18 cellular contexts compared by ENCODE assay signal in genomic region chr9:92265159-92265558, GRCh38. TPM values are rescaled to one million over a fixed set of nuclear protein-coding genes. Genes with fewer than 3 reads are reported as not detected.
A peak's percentile ranks its signal among the peaks of the same experiment; 100 is the strongest.
DNase-seq lines count a peak whose midpoint lies in the region; ATAC-seq and TF ChIP-seq lines count a peak whose summit lies in the region.
"Had no signal": no experiment of that assay in that cellular context is flagged by ENCODE, and none has a peak within 500 bp of the region (broad histone marks: within the 10 kb centered on the region; RNA-seq: fewer than 3 reads in every experiment).

No MANE protein-coding gene starts in this region.

- no peak overlapping the region for H4K8ac ChIP-seq in H9 (replicated peaks; ENCODE audit: insufficient read length, low read depth, low read length)

- H3K4me2 ChIP-seq in PC-3 (ENCODE audit: low read length) (no peak overlapping the region), H9 (ENCODE audit: insufficient read depth, insufficient read length, low read length) (no peak overlapping the region)

- no peaks in the 10 kb centered on the region for H3F3A ChIP-seq in PC-3 (ENCODE audit: low read length, unreplicated experiment)

- H3K4ac ChIP-seq in H9 (ENCODE audit: low read depth, low read length), result no peak overlapping the region

- no peak overlapping the region for H2BK120ac ChIP-seq in H9 (ENCODE audit: low read depth, low read length, poor library complexity, severe bottlenecking)

- H2BK15ac ChIP-seq in H9 (ENCODE audit: low read depth, low read length), result no peak overlapping the region

- H3K27me3 Mint-ChIP-seq in stimulated activated naive CD8-positive, alpha-beta T cell treated with anti-CD3 and anti-CD28 coated beads, Interleukin-15, amount 100 ng/mL, for 72 hours, result no peaks in the 10 kb centered on the region
- no peaks in the 10 kb centered on the region; the same call in 1 of the 2 replicates for H3K27me3 Mint-ChIP-seq in H9 (ENCODE audit: low read depth)
- H3K27me3 Mint-ChIP-seq: type B pancreatic cell had no signal

- no peak overlapping the region for H2BK5ac ChIP-seq in H9 (ENCODE audit: insufficient read length, low read length)

- no peak overlapping the region for H4K5ac ChIP-seq in H9 (ENCODE audit: insufficient read length, low read depth, low read length)

- H3K36me3 Mint-ChIP-seq in H9 (ENCODE audit: insufficient read depth in 1 of 3, low read depth in 3 of 3), result peaks cover 64 to 99% (median 97%) of the 10 kb centered on the region in 3 experiments; a peak in 6 of 7 replicates

- intact Hi-C loops in PC-3 (cut with micrococcal nuclease), result no loop called here

- DNase-seq in stimulated activated naive CD8-positive, alpha-beta T cell treated with anti-CD3 and anti-CD28 coated beads, Interleukin-15, amount 100 ng/mL, for 72 hours, result no peak
- no peak for DNase-seq in stimulated activated naive CD8-positive, alpha-beta T cell treated with anti-CD3 and anti-CD28 coated beads, Interleukin-15, Interleukin-2, amounts not matched to agents 100 U/mL and 50 U/mL, for 24 hours
- DNase-seq in PC-3, result peak; percentile 39
- DNase-seq in fibroblast of gingiva (ENCODE audit: low read depth), result peak; percentile 34
- DNase-seq in mesenteric fat pad (ENCODE audit: low spot score), result no peak
- no peak for DNase-seq in NCI-H446 treated with DMSO at 0.1 percent for 48 hours (lab: John Stamatoyannopoulos, UW)
- DNase-seq in H9, result no peak
- no peak for DNase-seq in amygdala (lab: John Stamatoyannopoulos, UW)
- DNase-seq: activated CD8-positive, alpha-beta memory T cell treated with anti-CD3 and anti-CD28 coated beads for 24 hours; Calu3; hippocampal formation; KG1; NCI-H1694 treated with DMSO at 0.1 percent for 48 hours; NCI-H526 treated with DMSO at 0.1 percent for 48 hours; nucleus accumbens; sigmoid colon; WERI-Rb-1 had no signal

- no peaks in the 10 kb centered on the region for H4K20me1 ChIP-seq in PC-3 (ENCODE audit: low read length)
- H4K20me1 ChIP-seq in H9 (ENCODE audit: control insufficient read depth, insufficient read depth, insufficient read length), result no peaks in the 10 kb centered on the region

- CTCF ChIA-PET in PC-3 (lab: Charles Lee), result no interaction called here

- POLR2A ChIA-PET in PC-3 (lab: Charles Lee; ENCODE audit: unreplicated experiment), result interaction anchor here (0.5 kb wide), 1 partner anchor 28 kb away, joined by 3 read pairs; the partner anchor contains the start of gene IARS1

- H3K9me3 ChIP-seq in PC-3 (ENCODE audit: low read length) (no peaks in the 10 kb centered on the region), H9 (ENCODE audit: control insufficient read depth, low read depth, low read length) (no peaks in the 10 kb centered on the region)
- H3K9me3 ChIP-seq: sigmoid colon had no signal

- H3K27ac Mint-ChIP-seq in stimulated activated naive CD8-positive, alpha-beta T cell treated with anti-CD3 and anti-CD28 coated beads, Interleukin-15, amount 100 ng/mL, for 72 hours, result no peak overlapping the region
- H3K27ac Mint-ChIP-seq in H9, result no peak overlapping the region
- H3K27ac Mint-ChIP-seq: type B pancreatic cell had no signal

- H3K9me3 Mint-ChIP-seq in stimulated activated naive CD8-positive, alpha-beta T cell treated with anti-CD3 and anti-CD28 coated beads, Interleukin-15, amount 100 ng/mL, for 72 hours, result no peaks in the 10 kb centered on the region
- H3K9me3 Mint-ChIP-seq in H9, result no peaks in the 10 kb centered on the region
- H3K9me3 Mint-ChIP-seq: type B pancreatic cell had no signal

- H2AFZ ChIP-seq in PC-3 (ENCODE audit: low read length) (no peak overlapping the region), H9 (ENCODE audit: low read length) (no peak overlapping the region)

- H3K36me3 ChIP-seq in PC-3 (ENCODE audit: low read depth, low read length), result peaks cover 71% of the 10 kb centered on the region

- no peaks in the 10 kb centered on the region for H3K4me1 Mint-ChIP-seq in stimulated activated naive CD8-positive, alpha-beta T cell treated with anti-CD3 and anti-CD28 coated beads, Interleukin-15, amount 100 ng/mL, for 72 hours
- H3K4me1 Mint-ChIP-seq in H9, result no peaks in the 10 kb centered on the region

- H2BK20ac ChIP-seq in H9 (ENCODE audit: low read depth, low read length, poor library complexity, severe bottlenecking), result no peak overlapping the region

- no peak overlapping the region for H3K27ac ChIP-seq in PC-3 (ENCODE audit: low read length)
- no peak overlapping the region for H3K27ac ChIP-seq in H9 (ENCODE audit: insufficient read length, low read depth, low read length)
- H3K27ac ChIP-seq: sigmoid colon had no signal

- no peaks in the 10 kb centered on the region for H3K23me2 ChIP-seq in H9 (ENCODE audit: insufficient read length, low read depth, low read length, poor library complexity, severe bottlenecking)

- WGBS in H9 (ENCODE audit: extremely low coverage, insufficient read length, low lambda C conversion rate), result no CpG with 5 or more reads among the region's 3 CpGs

- no peaks in the 10 kb centered on the region for H3K9me2 ChIP-seq in PC-3 (replicated peaks; ENCODE audit: low read length)

- peak; percentile 45 for ATAC-seq in stimulated activated naive CD8-positive, alpha-beta T cell treated with anti-CD3 and anti-CD28 coated beads, Interleukin-15, amount 100 ng/mL, for 72 hours
- ATAC-seq in stimulated activated naive CD8-positive, alpha-beta T cell treated with anti-CD3 and anti-CD28 coated beads, Interleukin-15, Interleukin-2, amounts not matched to agents 100 U/mL and 50 U/mL, for 24 hours, result no peak
- ATAC-seq in PC-3, result peak; percentile 79

- H3K27me3 ChIP-seq in PC-3 (ENCODE audit: low read length), result no peaks in the 10 kb centered on the region
- no peaks in the 10 kb centered on the region for H3K27me3 ChIP-seq in H9 (ENCODE audit: insufficient read depth, low read length)
- H3K27me3 ChIP-seq: sigmoid colon had no signal

- H3K18ac ChIP-seq in H9 (ENCODE audit: insufficient read length, low read depth, low read length), result no peak overlapping the region

- H3K9ac ChIP-seq in PC-3 (ENCODE audit: low read length) (no peak overlapping the region), H9 (ENCODE audit: extremely low read depth, insufficient read length, low read length) (no peak overlapping the region)

- no peak overlapping the region for H2BK12ac ChIP-seq in H9 (ENCODE audit: insufficient read length, low read depth, low read length)

- no peak overlapping the region for H2AK5ac ChIP-seq in H9 (ENCODE audit: insufficient read length, low read length)

- no peak overlapping the region for H3K56ac ChIP-seq in H9 (ENCODE audit: insufficient read length, low read depth, low read length)

- H3K79me1 ChIP-seq in H9 (ENCODE audit: insufficient read depth, low read depth, low read length, poor library complexity, severe bottlenecking), result no peaks in the 10 kb centered on the region

- no peak overlapping the region for H3T11ph ChIP-seq in H9 (ENCODE audit: low read length)

- no peak overlapping the region for H3K4me3 ChIP-seq in PC-3 (ENCODE audit: low read length)
- H3K4me3 ChIP-seq: sigmoid colon had no signal

- TF ChIP-seq CTCF in PC-3 (conservative IDR thresholded peaks at IDR 0.05; ENCODE audit: low read depth, low read length) (no peak), H9 (conservative IDR thresholded peaks at IDR 0.05) (no peak)

- no peak overlapping the region for H3K4me3 Mint-ChIP-seq in stimulated activated naive CD8-positive, alpha-beta T cell treated with anti-CD3 and anti-CD28 coated beads, Interleukin-15, amount 100 ng/mL, for 72 hours
- no peak overlapping the region for H3K4me3 Mint-ChIP-seq in H9
- H3K4me3 Mint-ChIP-seq: type B pancreatic cell had no signal

- no peak overlapping the region for H3K23ac ChIP-seq in H9 (ENCODE audit: insufficient read length, low read depth, low read length)

- no peaks in the 10 kb centered on the region for H3K79me2 ChIP-seq in PC-3 (ENCODE audit: low read length)
- no peaks in the 10 kb centered on the region for H3K79me2 ChIP-seq in H9 (ENCODE audit: insufficient read depth, low read length)

- H3K4me1 ChIP-seq in PC-3 (ENCODE audit: insufficient read depth, low read length) (peaks cover 8% of the 10 kb centered on the region; the same call in 1 of the 2 replicates), H9 (ENCODE audit: insufficient read depth, low read length) (no peaks in the 10 kb centered on the region)
- H3K4me1 ChIP-seq: sigmoid colon had no signal

- no peak overlapping the region for H4K91ac ChIP-seq in H9 (ENCODE audit: insufficient read length, low read depth, low read length)

- H3K14ac ChIP-seq in H9 (ENCODE audit: insufficient read depth, low read length), result no peak overlapping the region

- no TSS peak for BruUV-seq in PC-3 (replicated peaks; lab: Mats Ljungman, UMichigan)

RNA-seq across cellular contexts. Expression of gene IARS1, which starts 28.3 kb away (rescaled TPM):
- total RNA-seq in PC-3 (2014; rRNA removed), result 128 and 148 TPM in 2 replicates
- 96.7 TPM for total RNA-seq in mesenteric fat pad
- total RNA-seq in H9 (2021), result 222 and 234 TPM in 2 replicates

RNA-seq across cellular contexts. Expression of gene NOL8, which starts 60.0 kb away (rescaled TPM):
- total RNA-seq in PC-3 (2014; rRNA removed), result 21.0 and 22.5 TPM in 2 replicates
- 28.7 TPM for total RNA-seq in mesenteric fat pad
- 42.1 and 48.4 TPM in 2 replicates for total RNA-seq in H9 (2021)

Comparison
In these comparisons a context has a peak if more than half of its experiments do, and no peak if none do; other contexts are left out.
1. DNase-seq: peak in PC-3 (single experiment) and fibroblast of gingiva (single experiment); none in stimulated activated naive CD8-positive, alpha-beta T cell treated with anti-CD3 and anti-CD28 coated beads, Interleukin-15, amount 100 ng/mL, for 72 hours (0 of 2), stimulated activated naive CD8-positive, alpha-beta T cell treated with anti-CD3 and anti-CD28 coated beads, Interleukin-15, Interleukin-2, amounts not matched to agents 100 U/mL and 50 U/mL, for 24 hours (single experiment), mesenteric fat pad (single experiment), NCI-H446 treated with DMSO at 0.1 percent for 48 hours (single experiment), H9 (single experiment) and amygdala (0 of 56).